ENCODE assay signal across 22 cellular contexts in the genomic region with DNA sequence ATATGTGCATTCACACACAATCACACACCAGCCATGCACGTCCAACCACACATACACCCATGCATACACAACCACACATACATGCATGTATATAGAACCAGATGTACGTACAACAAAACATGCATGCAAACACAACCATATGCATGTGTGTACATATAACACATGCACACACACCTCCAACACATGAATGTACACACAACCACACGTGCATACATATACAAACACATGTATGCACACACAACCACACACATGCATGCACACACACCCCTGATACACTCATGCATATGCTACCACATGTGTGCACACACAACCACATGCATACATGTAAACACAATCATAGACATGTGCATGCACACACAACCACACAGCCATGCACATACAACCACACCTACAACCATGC. TPM values are rescaled to one million over a fixed set of nuclear protein-coding genes. Genes with fewer than 3 reads are reported as not detected.
"Had no signal": no experiment of that assay in that cellular context is flagged by ENCODE, and none has a peak within 500 bp of the region (broad histone marks: within the 10 kb centered on the region; RNA-seq: fewer than 3 reads in every experiment).

No MANE protein-coding gene starts in this region.

- H3K36me3 ChIP-seq: esophagus muscularis mucosa, gastroesophageal sphincter, heart right ventricle, spleen, tibial artery, upper lobe of left lung had no signal

- ATAC-seq: foreskin keratinocyte; gastroesophageal sphincter; heart right ventricle; natural killer cell; psoas muscle; right cardiac atrium; stimulated activated memory B cell treated with anti-CD40 and anti-IgM and Interleukin-4, amounts not matched to agents 10 μg/mL and 1 μg/mL and 100 μg/mL, for 72 hours; stimulated activated naive CD8-positive, alpha-beta T cell treated with anti-CD3 and anti-CD28 coated beads, Interleukin-15, Interleukin-2, amounts not matched to agents 100 U/mL and 50 U/mL, for 24 hours had no signal

- H3K9me3 ChIP-seq: esophagus muscularis mucosa, psoas muscle, spleen, testis, tibial artery, upper lobe of left lung had no signal

- H3K4me3 ChIP-seq: esophagus muscularis mucosa, gastroesophageal sphincter, heart right ventricle, lung, psoas muscle, skin epidermis, spleen, testis, tibial artery, upper lobe of left lung had no signal

- DNase-seq: cortex of kidney; foreskin keratinocyte; heart right ventricle; hippocampal formation; immature natural killer cell; natural killer cell; psoas muscle; right cardiac atrium; spleen; stimulated activated CD4-positive, alpha-beta T cell treated with anti-CD3 and anti-CD28 coated beads, Interleukin-4, amount 100 ng/mL, for 4 hours; stimulated activated naive CD8-positive, alpha-beta T cell treated with anti-CD3 and anti-CD28 coated beads, Interleukin-15, Interleukin-2, amounts not matched to agents 100 U/mL and 50 U/mL, for 24 hours; substantia nigra; testis; tibial artery; upper lobe of left lung had no signal

- H3K4me1 ChIP-seq: esophagus muscularis mucosa, foreskin keratinocyte, gastroesophageal sphincter, heart right ventricle, psoas muscle, testis, tibial artery, upper lobe of left lung had no signal

- H3K27me3 ChIP-seq: foreskin keratinocyte, testis, upper lobe of left lung had no signal

- FAIRE-seq: keratinocyte had no signal

- H3K27ac ChIP-seq: esophagus muscularis mucosa, foreskin keratinocyte, gastroesophageal sphincter, heart right ventricle, psoas muscle, skin epidermis, spleen, testis, tibial artery, upper lobe of left lung had no signal

RNA-seq across cellular contexts. Expression of a gene that starts 52.0 kb away (rescaled TPM):
- total RNA-seq: dermis microvascular lymphatic vessel endothelial cell had no signal
- polyA plus RNA-seq: immature natural killer cell had no signal
